1 cellular context compared by ENCODE assay signal in the genomic region with DNA sequence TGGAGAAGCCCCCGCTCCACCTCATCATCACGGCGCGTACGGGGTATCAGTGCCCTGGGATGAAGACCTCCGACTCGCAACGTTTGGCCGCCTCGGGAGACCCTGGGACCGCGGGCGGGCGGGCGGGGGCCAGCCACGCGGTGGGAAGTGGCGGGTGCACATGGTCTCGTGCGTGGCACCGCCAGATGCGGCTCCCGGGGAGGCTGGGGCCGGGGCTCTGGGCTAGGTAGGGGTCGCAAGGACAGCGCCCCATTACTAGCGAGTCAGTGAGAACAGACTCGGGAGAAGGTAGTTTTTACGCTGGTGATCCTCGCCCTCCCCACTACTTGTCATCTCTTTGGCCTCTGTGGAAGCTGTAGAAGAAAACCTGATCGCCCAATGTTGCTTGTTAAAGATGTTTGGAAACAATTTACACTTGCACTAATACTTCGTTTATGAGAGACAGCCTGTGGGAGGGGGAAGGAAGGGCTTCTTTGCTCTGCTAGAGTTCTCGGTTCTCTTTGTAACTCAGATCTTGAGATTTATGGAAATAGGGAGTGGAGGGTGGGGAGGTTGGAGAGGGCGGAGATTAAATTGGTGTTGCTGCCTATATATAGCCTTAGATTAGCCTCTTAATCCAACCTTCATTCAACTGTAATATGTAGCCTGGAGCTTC.
TF ChIP-seq lines count a peak whose summit lies in the region.

No MANE protein-coding gene starts in this region.

TF ChIP-seq in GM23338, 12 proteins besides CTCF, POLR2A, EP300 and RAD21 (continued from another document):
- TF ChIP-seq EZH2phosphoT487 (IDR thresholded peaks at IDR 0.05; ENCODE audit: unreplicated experiment) (no peak), STAT1 (IDR thresholded peaks at IDR 0.05; ENCODE audit: unreplicated experiment) (no peak), ZNF331 (CRISPR knock-in tag; IDR thresholded peaks at IDR 0.05; ENCODE audit: low read depth) (no peak), EZH2 (IDR thresholded peaks at IDR 0.05; ENCODE audit: low read depth, unreplicated experiment) (no peak)
- TF ChIP-seq, protein P1, sequence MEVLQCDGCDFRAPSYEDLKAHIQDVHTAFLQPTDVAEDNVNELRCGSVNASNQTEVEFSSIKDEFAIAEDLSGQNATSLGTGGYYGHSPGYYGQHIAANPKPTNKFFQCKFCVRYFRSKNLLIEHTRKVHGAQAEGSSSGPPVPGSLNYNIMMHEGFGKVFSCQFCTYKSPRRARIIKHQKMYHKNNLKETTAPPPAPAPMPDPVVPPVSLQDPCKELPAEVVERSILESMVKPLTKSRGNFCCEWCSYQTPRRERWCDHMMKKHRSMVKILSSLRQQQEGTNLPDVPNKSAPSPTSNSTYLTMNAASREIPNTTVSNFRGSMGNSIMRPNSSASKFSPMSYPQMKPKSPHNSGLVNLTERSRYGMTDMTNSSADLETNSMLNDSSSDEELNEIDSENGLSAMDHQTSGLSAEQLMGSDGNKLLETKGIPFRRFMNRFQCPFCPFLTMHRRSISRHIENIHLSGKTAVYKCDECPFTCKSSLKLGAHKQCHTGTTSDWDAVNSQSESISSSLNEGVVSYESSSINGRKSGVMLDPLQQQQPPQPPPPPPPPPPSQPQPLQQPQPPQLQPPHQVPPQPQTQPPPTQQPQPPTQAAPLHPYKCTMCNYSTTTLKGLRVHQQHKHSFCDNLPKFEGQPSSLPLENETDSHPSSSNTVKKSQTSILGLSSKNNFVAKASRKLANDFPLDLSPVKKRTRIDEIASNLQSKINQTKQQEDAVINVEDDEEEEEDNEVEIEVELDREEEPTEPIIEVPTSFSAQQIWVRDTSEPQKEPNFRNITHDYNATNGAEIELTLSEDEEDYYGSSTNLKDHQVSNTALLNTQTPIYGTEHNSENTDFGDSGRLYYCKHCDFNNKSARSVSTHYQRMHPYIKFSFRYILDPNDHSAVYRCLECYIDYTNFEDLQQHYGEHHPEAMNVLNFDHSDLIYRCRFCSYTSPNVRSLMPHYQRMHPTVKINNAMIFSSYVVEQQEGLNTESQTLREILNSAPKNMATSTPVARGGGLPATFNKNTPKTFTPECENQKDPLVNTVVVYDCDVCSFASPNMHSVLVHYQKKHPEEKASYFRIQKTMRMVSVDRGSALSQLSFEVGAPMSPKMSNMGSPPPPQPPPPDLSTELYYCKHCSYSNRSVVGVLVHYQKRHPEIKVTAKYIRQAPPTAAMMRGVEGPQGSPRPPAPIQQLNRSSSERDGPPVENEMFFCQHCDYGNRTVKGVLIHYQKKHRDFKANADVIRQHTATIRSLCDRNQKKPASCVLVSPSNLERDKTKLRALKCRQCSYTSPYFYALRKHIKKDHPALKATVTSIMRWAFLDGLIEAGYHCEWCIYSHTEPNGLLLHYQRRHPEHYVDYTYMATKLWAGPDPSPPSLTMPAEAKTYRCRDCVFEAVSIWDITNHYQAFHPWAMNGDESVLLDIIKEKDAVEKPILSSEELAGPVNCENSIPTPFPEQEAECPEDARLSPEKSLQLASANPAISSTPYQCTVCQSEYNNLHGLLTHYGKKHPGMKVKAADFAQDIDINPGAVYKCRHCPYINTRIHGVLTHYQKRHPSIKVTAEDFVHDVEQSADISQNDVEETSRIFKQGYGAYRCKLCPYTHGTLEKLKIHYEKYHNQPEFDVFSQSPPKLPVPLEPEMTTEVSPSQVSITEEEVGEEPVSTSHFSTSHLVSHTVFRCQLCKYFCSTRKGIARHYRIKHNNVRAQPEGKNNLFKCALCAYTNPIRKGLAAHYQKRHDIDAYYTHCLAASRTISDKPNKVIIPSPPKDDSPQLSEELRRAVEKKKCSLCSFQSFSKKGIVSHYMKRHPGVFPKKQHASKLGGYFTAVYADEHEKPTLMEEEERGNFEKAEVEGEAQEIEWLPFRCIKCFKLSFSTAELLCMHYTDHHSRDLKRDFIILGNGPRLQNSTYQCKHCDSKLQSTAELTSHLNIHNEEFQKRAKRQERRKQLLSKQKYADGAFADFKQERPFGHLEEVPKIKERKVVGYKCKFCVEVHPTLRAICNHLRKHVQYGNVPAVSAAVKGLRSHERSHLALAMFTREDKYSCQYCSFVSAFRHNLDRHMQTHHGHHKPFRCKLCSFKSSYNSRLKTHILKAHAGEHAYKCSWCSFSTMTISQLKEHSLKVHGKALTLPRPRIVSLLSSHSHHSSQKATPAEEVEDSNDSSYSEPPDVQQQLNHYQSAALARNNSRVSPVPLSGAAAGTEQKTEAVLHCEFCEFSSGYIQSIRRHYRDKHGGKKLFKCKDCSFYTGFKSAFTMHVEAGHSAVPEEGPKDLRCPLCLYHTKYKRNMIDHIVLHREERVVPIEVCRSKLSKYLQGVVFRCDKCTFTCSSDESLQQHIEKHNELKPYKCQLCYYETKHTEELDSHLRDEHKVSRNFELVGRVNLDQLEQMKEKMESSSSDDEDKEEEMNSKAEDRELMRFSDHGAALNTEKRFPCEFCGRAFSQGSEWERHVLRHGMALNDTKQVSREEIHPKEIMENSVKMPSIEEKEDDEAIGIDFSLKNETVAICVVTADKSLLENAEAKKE (CRISPR knock-in tag; IDR thresholded peaks at IDR 0.05), result no peak
